In the genomic region with DNA sequence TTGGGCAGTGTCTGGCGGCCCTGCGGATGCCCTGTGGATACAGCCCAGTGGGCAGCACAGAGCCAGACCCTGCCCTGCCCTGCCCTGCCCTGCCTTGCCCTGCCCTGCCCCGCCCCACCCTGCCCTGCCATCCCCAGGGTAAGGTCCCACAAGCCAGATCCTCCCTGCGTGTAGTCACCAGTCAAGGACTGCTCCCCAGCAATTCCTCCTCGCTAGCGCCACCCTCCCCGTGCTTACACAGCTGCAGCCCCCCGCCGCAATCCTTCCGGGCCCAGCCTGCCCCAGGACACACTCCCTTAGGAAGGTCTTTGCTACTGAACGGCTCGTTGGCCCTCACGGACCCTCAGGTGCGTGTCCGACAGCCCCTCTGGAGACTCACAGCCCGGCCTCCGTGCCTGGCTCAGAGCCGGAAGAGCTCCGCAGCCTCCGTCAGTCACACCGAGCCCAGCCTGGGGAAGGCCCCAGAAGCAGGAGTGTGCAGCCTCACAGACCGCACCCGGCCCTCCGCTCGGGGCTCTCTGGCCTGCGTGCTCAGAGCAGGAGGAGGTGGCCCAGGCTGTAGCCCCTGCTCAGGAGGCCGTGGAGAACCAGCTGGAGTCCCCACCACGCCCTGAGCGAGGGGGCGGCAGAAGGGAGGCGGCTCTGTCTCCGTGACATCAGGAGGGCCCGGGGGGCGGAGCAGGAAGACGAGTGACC, we compare ENCODE assay signal across 11 cellular contexts.
DNase-seq lines count a peak whose midpoint lies in the region; TF ChIP-seq lines count a peak whose summit lies in the region.
"Had no signal": no experiment of that assay in that cellular context is flagged by ENCODE, and none has a peak within 500 bp of the region (broad histone marks: within the 10 kb centered on the region; RNA-seq: fewer than 3 reads in every experiment).

No MANE protein-coding gene starts in this region.

- no TSS peak for BruUV-seq in Calu3 (replicated peaks; lab: Mats Ljungman, UMichigan)

- H3K9me3 Mint-ChIP-seq in Calu3 (ENCODE audit: low read depth, unreplicated experiment): no peaks in the 10 kb centered on the region
- H3K9me3 Mint-ChIP-seq: activated T-helper 2 cell treated with anti-CD3 and anti-CD28 coated beads, Interferon-gamma antibody, Interleukin-2, Interleukin-4, amounts not matched to agents 10 μg/mL and 5 μg/mL and 100 μg/mL, durations not matched to agents 14 hours and 24 hours and 36 hours had no signal

- H3K36me3 Mint-ChIP-seq in Calu3 (ENCODE audit: insufficient read depth, unreplicated experiment): no peaks in the 10 kb centered on the region

- no peak for TF ChIP-seq POLR2A in ovary (IDR thresholded peaks at IDR 0.05)

- H3K27ac ChIP-seq in ascending aorta (peak overlapping the region; percentile 96 to 98), cardiac muscle cell (peak overlapping the region; percentile 85), ovary (peak overlapping the region; percentile 38 to 76), urinary bladder (ENCODE audit: low read depth) (peak overlapping the region; percentile 78)
- H3K27ac ChIP-seq: brain microvascular endothelial cell had no signal

- H3K27ac Mint-ChIP-seq in Calu3 (ENCODE audit: unreplicated experiment): no peak overlapping the region
- H3K27ac Mint-ChIP-seq: activated T-helper 2 cell treated with anti-CD3 and anti-CD28 coated beads, Interferon-gamma antibody, Interleukin-2, Interleukin-4, amounts not matched to agents 10 μg/mL and 5 μg/mL and 100 μg/mL, durations not matched to agents 14 hours and 24 hours and 36 hours had no signal

- H3K4me3 ChIP-seq in ascending aorta (peak overlapping the region in 1 of 2 donors; percentile 29), cardiac muscle cell (no peak overlapping the region), ovary (no peak overlapping the region), urinary bladder (ENCODE audit: low read depth, low read length) (no peak overlapping the region)

- no peaks in the 10 kb centered on the region for H3K4me1 Mint-ChIP-seq in Calu3 (ENCODE audit: low read depth, unreplicated experiment)

- no peak for DNase-seq in ascending aorta (ENCODE audit: low spot score in 2 of 2)
- DNase-seq in cardiac muscle cell (ENCODE audit: low read depth in 1 of 2, low spot score in 1 of 2): no peak
- peak in 1 of 5 donors; percentile 55 for DNase-seq in ovary
- no peak for DNase-seq in Calu3
- DNase-seq in T-helper 9 cell: no peak
- DNase-seq in occipital lobe (lab: John Stamatoyannopoulos, UW): no peak
- DNase-seq: activated CD4-positive, alpha-beta T cell treated with anti-CD3 and anti-CD28 coated beads, Interleukin-2, amount 50 U/mL, for 48 hours; brain microvascular endothelial cell; NCI-H2081 treated with DMSO at 0.1 percent for 48 hours had no signal

- 93 to 94% (median 94%) methylated on average over 34 to 35 of the region's 35 CpGs for WGBS in ovary, 3 donors
- WGBS in urinary bladder: 91% methylated on average over 35 of the region's 35 CpGs

- H3K4me1 ChIP-seq in ascending aorta: peaks cover 24 to 42% of the 10 kb centered on the region in 2 donors
- peaks cover 24% of the 10 kb centered on the region for H3K4me1 ChIP-seq in cardiac muscle cell (ENCODE audit: low read depth)
- peaks cover 31% of the 10 kb centered on the region for H3K4me1 ChIP-seq in ovary (ENCODE audit: insufficient read depth)
- no peaks in the 10 kb centered on the region for H3K4me1 ChIP-seq in urinary bladder (ENCODE audit: insufficient read depth)

- TF ChIP-seq CTCF in ascending aorta (IDR thresholded peaks at IDR 0.05) (no peak), cardiac muscle cell (IDR thresholded peaks at IDR 0.05; ENCODE audit: low read depth, low read length) (no peak), ovary (IDR thresholded peaks at IDR 0.05) (no peak), Calu3 (IDR thresholded peaks at IDR 0.05; ENCODE audit: unreplicated experiment) (no peak)

- no peaks in the 10 kb centered on the region for H3K36me3 ChIP-seq in ascending aorta
- no peaks in the 10 kb centered on the region for H3K36me3 ChIP-seq in cardiac muscle cell
- no peaks in the 10 kb centered on the region for H3K36me3 ChIP-seq in ovary
- H3K36me3 ChIP-seq in urinary bladder (ENCODE audit: insufficient read depth): no peaks in the 10 kb centered on the region
- H3K36me3 ChIP-seq: brain microvascular endothelial cell had no signal

- H3K27me3 ChIP-seq in ascending aorta (no peaks in the 10 kb centered on the region), cardiac muscle cell (no peaks in the 10 kb centered on the region), ovary (no peaks in the 10 kb centered on the region)
- H3K27me3 ChIP-seq: brain microvascular endothelial cell had no signal

- H3K4me3 Mint-ChIP-seq in Calu3 (ENCODE audit: low read depth, unreplicated experiment): no peak overlapping the region

- TF ChIP-seq EP300 in ovary (IDR thresholded peaks at IDR 0.05): no peak

- intact Hi-C loops in ascending aorta (cut with DNase I) (loop anchor here (2.0 kb wide), 2 partner anchors 71 to 111 kb away; a partner anchor contains a TSS), ovary (cut with DNase I) (loop anchor here in 2 of 4 donors (2.0 to 5.0 kb wide), 3 partner anchors 52 to 71 kb away; a partner anchor contains a TSS), Calu3 (cut with micrococcal nuclease; ENCODE audit: unreplicated experiment) (loop anchor here (10.0 kb wide), 1 partner anchor 109 kb away; no protein-coding TSS in a partner anchor)

- H3K27me3 Mint-ChIP-seq in Calu3 (ENCODE audit: unreplicated experiment): no peaks in the 10 kb centered on the region

- H3K9me3 ChIP-seq in ascending aorta (no peaks in the 10 kb centered on the region), cardiac muscle cell (ENCODE audit: low read depth) (no peaks in the 10 kb centered on the region), ovary (no peaks in the 10 kb centered on the region)

- CTCF ChIA-PET in Calu3 (lab: Charles Lee): no interaction called here
